Comparison of ENCODE assay signal across 1 cellular context in genomic region chr4:149441338-149441737, GRCh38.
TF ChIP-seq lines count a peak whose summit lies in the region.

No MANE protein-coding gene starts in this region.

TF ChIP-seq in IMR-90, 13 proteins besides CTCF, POLR2A, EP300 and RAD21 (continued from another document):
- TF ChIP-seq CHD1 (IDR thresholded peaks at IDR 0.05; ENCODE audit: low read depth, low read length), result no peak
- TF ChIP-seq NFE2L2 (IDR thresholded peaks at IDR 0.05; ENCODE audit: low read depth, low read length), result no peak
- no peak for TF ChIP-seq USF2 (IDR thresholded peaks at IDR 0.05; ENCODE audit: low read depth, low read length)
- TF ChIP-seq MAZ (IDR thresholded peaks at IDR 0.05; ENCODE audit: borderline replicate concordance, low read depth, low read length), result no peak
- TF ChIP-seq RCOR1 (IDR thresholded peaks at IDR 0.05; ENCODE audit: insufficient replicate concordance, low read length), result no peak
- TF ChIP-seq CEBPB (IDR thresholded peaks at IDR 0.05; ENCODE audit: low read depth, low read length), result no peak
- TF ChIP-seq MAFK (IDR thresholded peaks at IDR 0.05; ENCODE audit: low read depth, low read length), result no peak
